Comparison of ENCODE assay signal across 7 cellular contexts in genomic region chr1:107965112-107965991, GRCh38. TPM values are rescaled to one million over a fixed set of nuclear protein-coding genes. Genes with fewer than 3 reads are reported as not detected.
DNase-seq lines count a peak whose midpoint lies in the region; ATAC-seq, FAIRE-seq and TF ChIP-seq lines count a peak whose summit lies in the region.

VAV3 (minus strand) TSS chr1:107965180; CDS start chr1:107964869, 311 bp downstream.

- TF ChIP-seq POLR2A in GM12892 (IDR thresholded peaks at IDR 0.05; ENCODE audit: low read depth, low read length), result no peak

- peak within 1 kb of the TSS; percentile 92 for H3K4me3 Mint-ChIP-seq in dendritic cell treated with granulocyte-macrophage colony-stimulating factor and Interleukin-4, amounts not matched to agents 40 ng/mL and 50 ng/mL, for 4 days

- DNase-seq in GM12892 (ENCODE audit: insufficient read length) (peak; percentile 33), NCI-H2227 (lab: John Stamatoyannopoulos, UW; ENCODE audit: unreplicated experiment) (peak; percentile 64), kidney tubule cell (ENCODE audit: low spot score) (peak; percentile 81)
- peak; percentile 79 for DNase-seq in activated CD4-positive, alpha-beta T cell treated with anti-CD3 and anti-CD28 coated beads for 48 hours
- peak; percentile 5 to 45 for DNase-seq in stimulated activated CD4-positive, alpha-beta T cell treated with anti-CD3 and anti-CD28 coated beads, Interleukin-15, amount 100 ng/mL, for 1 hour (ENCODE audit: low read depth in 1 of 2, low spot score in 1 of 2)

- H3K27ac Mint-ChIP-seq in dendritic cell treated with granulocyte-macrophage colony-stimulating factor and Interleukin-4, amounts not matched to agents 40 ng/mL and 50 ng/mL, for 4 days, result peak within 1 kb of the TSS; percentile 94

- intact Hi-C loops in dendritic cell treated with granulocyte-macrophage colony-stimulating factor and Interleukin-4, amounts not matched to agents 40 ng/mL and 50 ng/mL, for 4 days (cut with micrococcal nuclease), result loop anchor here (2.0 to 10.0 kb wide), 2 partner anchors 85 to 159 kb away; no protein-coding TSS in a partner anchor

- peaks cover 17% of the 10 kb centered on the region for H3K36me3 Mint-ChIP-seq in dendritic cell treated with granulocyte-macrophage colony-stimulating factor and Interleukin-4, amounts not matched to agents 40 ng/mL and 50 ng/mL, for 4 days (ENCODE audit: low read depth)

- no peaks in the 10 kb centered on the region for H3K9me3 Mint-ChIP-seq in dendritic cell treated with granulocyte-macrophage colony-stimulating factor and Interleukin-4, amounts not matched to agents 40 ng/mL and 50 ng/mL, for 4 days

- ATAC-seq in HG02623 (IDR thresholded peaks at IDR 0.05; ENCODE audit: unreplicated experiment), result no peak

- FAIRE-seq in GM12892 (lab: Jason Lieb, UNC), result no peak

- H3K4me1 Mint-ChIP-seq in dendritic cell treated with granulocyte-macrophage colony-stimulating factor and Interleukin-4, amounts not matched to agents 40 ng/mL and 50 ng/mL, for 4 days (ENCODE audit: low read depth), result peaks cover 24% of the 10 kb centered on the region

- H3K27me3 Mint-ChIP-seq in dendritic cell treated with granulocyte-macrophage colony-stimulating factor and Interleukin-4, amounts not matched to agents 40 ng/mL and 50 ng/mL, for 4 days, result no peaks in the 10 kb centered on the region

RNA-seq across cellular contexts. Expression of gene VAV3, which starts in this region (rescaled TPM):
- 0.21 TPM for polyA plus RNA-seq in GM12892 (2012; ENCODE audit: missing spikeins)

Comparison
In these comparisons a context has a peak if more than half of its experiments do, and no peak if none do; other contexts are left out.
1. DNase-seq: peak in every context shown above with its lines; median percentile 81 in kidney tubule cell; 79 in activated CD4-positive, alpha-beta T cell treated with anti-CD3 and anti-CD28 coated beads for 48 hours; 64 in NCI-H2227; 33 in GM12892; 25 in stimulated activated CD4-positive, alpha-beta T cell treated with anti-CD3 and anti-CD28 coated beads, Interleukin-15, amount 100 ng/mL, for 1 hour.